In the genomic region with DNA sequence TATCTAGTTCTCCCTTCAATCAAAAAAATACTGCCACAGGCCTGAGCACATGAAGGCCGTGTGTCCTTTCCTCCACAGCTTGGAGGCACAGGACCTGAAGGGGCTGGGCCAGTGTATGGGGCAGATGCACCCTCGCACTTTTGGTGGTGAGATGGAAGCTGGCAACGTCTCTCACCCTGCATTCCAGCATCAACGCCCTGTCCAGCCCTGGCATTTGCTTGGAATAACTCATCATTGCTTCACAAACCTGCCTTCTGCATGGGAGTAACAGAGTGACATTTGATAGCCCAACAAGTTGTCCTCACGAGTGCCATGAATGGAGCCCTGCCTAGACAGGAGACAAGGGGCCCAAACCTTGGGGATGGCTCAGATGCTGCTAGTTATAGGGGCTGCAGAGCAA, we compare ENCODE assay signal across 1 cellular context.
TF ChIP-seq lines count a peak whose summit lies in the region.

No MANE protein-coding gene starts in this region.

TF ChIP-seq in H1, 55 proteins besides CTCF, POLR2A, EP300 and RAD21 (continued from another document):
- TF ChIP-seq, protein P1, sequence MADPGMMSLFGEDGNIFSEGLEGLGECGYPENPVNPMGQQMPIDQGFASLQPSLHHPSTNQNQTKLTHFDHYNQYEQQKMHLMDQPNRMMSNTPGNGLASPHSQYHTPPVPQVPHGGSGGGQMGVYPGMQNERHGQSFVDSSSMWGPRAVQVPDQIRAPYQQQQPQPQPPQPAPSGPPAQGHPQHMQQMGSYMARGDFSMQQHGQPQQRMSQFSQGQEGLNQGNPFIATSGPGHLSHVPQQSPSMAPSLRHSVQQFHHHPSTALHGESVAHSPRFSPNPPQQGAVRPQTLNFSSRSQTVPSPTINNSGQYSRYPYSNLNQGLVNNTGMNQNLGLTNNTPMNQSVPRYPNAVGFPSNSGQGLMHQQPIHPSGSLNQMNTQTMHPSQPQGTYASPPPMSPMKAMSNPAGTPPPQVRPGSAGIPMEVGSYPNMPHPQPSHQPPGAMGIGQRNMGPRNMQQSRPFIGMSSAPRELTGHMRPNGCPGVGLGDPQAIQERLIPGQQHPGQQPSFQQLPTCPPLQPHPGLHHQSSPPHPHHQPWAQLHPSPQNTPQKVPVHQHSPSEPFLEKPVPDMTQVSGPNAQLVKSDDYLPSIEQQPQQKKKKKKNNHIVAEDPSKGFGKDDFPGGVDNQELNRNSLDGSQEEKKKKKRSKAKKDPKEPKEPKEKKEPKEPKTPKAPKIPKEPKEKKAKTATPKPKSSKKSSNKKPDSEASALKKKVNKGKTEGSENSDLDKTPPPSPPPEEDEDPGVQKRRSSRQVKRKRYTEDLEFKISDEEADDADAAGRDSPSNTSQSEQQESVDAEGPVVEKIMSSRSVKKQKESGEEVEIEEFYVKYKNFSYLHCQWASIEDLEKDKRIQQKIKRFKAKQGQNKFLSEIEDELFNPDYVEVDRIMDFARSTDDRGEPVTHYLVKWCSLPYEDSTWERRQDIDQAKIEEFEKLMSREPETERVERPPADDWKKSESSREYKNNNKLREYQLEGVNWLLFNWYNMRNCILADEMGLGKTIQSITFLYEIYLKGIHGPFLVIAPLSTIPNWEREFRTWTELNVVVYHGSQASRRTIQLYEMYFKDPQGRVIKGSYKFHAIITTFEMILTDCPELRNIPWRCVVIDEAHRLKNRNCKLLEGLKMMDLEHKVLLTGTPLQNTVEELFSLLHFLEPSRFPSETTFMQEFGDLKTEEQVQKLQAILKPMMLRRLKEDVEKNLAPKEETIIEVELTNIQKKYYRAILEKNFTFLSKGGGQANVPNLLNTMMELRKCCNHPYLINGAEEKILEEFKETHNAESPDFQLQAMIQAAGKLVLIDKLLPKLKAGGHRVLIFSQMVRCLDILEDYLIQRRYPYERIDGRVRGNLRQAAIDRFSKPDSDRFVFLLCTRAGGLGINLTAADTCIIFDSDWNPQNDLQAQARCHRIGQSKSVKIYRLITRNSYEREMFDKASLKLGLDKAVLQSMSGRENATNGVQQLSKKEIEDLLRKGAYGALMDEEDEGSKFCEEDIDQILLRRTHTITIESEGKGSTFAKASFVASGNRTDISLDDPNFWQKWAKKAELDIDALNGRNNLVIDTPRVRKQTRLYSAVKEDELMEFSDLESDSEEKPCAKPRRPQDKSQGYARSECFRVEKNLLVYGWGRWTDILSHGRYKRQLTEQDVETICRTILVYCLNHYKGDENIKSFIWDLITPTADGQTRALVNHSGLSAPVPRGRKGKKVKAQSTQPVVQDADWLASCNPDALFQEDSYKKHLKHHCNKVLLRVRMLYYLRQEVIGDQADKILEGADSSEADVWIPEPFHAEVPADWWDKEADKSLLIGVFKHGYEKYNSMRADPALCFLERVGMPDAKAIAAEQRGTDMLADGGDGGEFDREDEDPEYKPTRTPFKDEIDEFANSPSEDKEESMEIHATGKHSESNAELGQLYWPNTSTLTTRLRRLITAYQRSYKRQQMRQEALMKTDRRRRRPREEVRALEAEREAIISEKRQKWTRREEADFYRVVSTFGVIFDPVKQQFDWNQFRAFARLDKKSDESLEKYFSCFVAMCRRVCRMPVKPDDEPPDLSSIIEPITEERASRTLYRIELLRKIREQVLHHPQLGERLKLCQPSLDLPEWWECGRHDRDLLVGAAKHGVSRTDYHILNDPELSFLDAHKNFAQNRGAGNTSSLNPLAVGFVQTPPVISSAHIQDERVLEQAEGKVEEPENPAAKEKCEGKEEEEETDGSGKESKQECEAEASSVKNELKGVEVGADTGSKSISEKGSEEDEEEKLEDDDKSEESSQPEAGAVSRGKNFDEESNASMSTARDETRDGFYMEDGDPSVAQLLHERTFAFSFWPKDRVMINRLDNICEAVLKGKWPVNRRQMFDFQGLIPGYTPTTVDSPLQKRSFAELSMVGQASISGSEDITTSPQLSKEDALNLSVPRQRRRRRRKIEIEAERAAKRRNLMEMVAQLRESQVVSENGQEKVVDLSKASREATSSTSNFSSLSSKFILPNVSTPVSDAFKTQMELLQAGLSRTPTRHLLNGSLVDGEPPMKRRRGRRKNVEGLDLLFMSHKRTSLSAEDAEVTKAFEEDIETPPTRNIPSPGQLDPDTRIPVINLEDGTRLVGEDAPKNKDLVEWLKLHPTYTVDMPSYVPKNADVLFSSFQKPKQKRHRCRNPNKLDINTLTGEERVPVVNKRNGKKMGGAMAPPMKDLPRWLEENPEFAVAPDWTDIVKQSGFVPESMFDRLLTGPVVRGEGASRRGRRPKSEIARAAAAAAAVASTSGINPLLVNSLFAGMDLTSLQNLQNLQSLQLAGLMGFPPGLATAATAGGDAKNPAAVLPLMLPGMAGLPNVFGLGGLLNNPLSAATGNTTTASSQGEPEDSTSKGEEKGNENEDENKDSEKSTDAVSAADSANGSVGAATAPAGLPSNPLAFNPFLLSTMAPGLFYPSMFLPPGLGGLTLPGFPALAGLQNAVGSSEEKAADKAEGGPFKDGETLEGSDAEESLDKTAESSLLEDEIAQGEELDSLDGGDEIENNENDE (IDR thresholded peaks at IDR 0.05; ENCODE audit: insufficient replicate concordance, low read length), result no peak
- no peak for TF ChIP-seq SIN3A (conservative IDR thresholded peaks at IDR 0.05 in 1 of 2, IDR thresholded peaks at IDR 0.05 in 1 of 2; ENCODE audit: low read depth in 1 of 2, low read length in 2 of 2)
- TF ChIP-seq JUND (IDR thresholded peaks at IDR 0.05; ENCODE audit: low read length), result no peak
- TF ChIP-seq SP4 (IDR thresholded peaks at IDR 0.05; ENCODE audit: low read length), result no peak
- no peak for TF ChIP-seq SIX5 (IDR thresholded peaks at IDR 0.05; ENCODE audit: low read depth, low read length)
- TF ChIP-seq RBBP5 (IDR thresholded peaks at IDR 0.05; ENCODE audit: borderline replicate concordance, low read depth, low read length), result no peak
- no peak for TF ChIP-seq TCF12 (IDR thresholded peaks at IDR 0.05; ENCODE audit: low read depth, low read length)
- TF ChIP-seq SRF (IDR thresholded peaks at IDR 0.05; ENCODE audit: low read depth, low read length), result no peak
- TF ChIP-seq, protein P2, sequence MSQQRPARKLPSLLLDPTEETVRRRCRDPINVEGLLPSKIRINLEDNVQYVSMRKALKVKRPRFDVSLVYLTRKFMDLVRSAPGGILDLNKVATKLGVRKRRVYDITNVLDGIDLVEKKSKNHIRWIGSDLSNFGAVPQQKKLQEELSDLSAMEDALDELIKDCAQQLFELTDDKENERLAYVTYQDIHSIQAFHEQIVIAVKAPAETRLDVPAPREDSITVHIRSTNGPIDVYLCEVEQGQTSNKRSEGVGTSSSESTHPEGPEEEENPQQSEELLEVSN (IDR thresholded peaks at IDR 0.05), result no peak
- TF ChIP-seq, protein P3, sequence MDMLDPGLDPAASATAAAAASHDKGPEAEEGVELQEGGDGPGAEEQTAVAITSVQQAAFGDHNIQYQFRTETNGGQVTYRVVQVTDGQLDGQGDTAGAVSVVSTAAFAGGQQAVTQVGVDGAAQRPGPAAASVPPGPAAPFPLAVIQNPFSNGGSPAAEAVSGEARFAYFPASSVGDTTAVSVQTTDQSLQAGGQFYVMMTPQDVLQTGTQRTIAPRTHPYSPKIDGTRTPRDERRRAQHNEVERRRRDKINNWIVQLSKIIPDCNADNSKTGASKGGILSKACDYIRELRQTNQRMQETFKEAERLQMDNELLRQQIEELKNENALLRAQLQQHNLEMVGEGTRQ (IDR thresholded peaks at IDR 0.05; ENCODE audit: low read length), result no peak
- TF ChIP-seq JUN (IDR thresholded peaks at IDR 0.05; ENCODE audit: low read depth, low read length), result no peak
- no peak for TF ChIP-seq NANOG (IDR thresholded peaks at IDR 0.05; ENCODE audit: insufficient read depth, low read depth, low read length, poor library complexity, severe bottlenecking)
- TF ChIP-seq HDAC6 (IDR thresholded peaks at IDR 0.05; ENCODE audit: low read depth, low read length), result no peak
- TF ChIP-seq POLR2AphosphoS5 (IDR thresholded peaks at IDR 0.05; ENCODE audit: low read depth, low read length), result no peak
- TF ChIP-seq SP2 (IDR thresholded peaks at IDR 0.05; ENCODE audit: low read length), result no peak
- TF ChIP-seq CBX8 (IDR thresholded peaks at IDR 0.05; ENCODE audit: borderline replicate concordance, low read depth, low read length), result no peak
- TF ChIP-seq, protein P4, sequence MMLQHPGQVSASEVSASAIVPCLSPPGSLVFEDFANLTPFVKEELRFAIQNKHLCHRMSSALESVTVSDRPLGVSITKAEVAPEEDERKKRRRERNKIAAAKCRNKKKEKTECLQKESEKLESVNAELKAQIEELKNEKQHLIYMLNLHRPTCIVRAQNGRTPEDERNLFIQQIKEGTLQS (IDR thresholded peaks at IDR 0.05; ENCODE audit: insufficient read depth, low read depth, low read length), result no peak
TF ChIP-seq in H1: peak in this region for 0.
